18 cellular contexts compared by ENCODE assay signal in the genomic region with DNA sequence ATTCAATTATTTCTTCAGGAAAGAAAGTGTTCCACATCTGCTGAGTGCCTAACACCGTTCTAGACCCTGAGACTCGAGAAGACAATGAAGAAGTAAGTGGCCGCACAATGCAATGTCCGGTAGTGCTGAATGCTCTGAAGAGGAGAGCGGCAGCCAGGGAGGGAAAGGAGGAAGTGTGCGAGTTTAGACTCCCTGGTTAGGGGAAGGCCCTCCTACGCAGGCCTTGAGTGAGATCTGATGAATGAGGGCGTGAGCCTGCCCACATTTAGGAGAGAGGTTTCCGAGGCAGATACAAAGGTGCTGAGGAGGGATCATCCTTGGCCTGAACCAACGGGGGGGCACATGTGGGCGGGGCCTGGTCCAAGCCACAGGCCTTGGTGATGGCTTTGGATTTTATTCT.
DNase-seq lines count a peak whose midpoint lies in the region; ATAC-seq and TF ChIP-seq lines count a peak whose summit lies in the region.
"Had no signal": no experiment of that assay in that cellular context is flagged by ENCODE, and none has a peak within 500 bp of the region (broad histone marks: within the 10 kb centered on the region; RNA-seq: fewer than 3 reads in every experiment).

No MANE protein-coding gene starts in this region.

- H3F3A ChIP-seq in smooth muscle cell (ENCODE audit: low read depth), result no peaks in the 10 kb centered on the region

- peaks cover 39% of the 10 kb centered on the region for H4K20me1 ChIP-seq in smooth muscle cell (ENCODE audit: low read depth)

- in situ Hi-C loops in transverse colon (cut with MboI; ENCODE audit: low pct_ligation_motif_present in 1 of 4, low pct_unique_long_range_greater_than_20kb in 1 of 4, low sequenced_read_pairs in 3 of 4), result no loop called here

- intact Hi-C loops in transverse colon (cut with DNase I; ENCODE audit: low total_unique reads), result no loop called here

- H3K9ac ChIP-seq in smooth muscle cell (ENCODE audit: low read depth), result no peak overlapping the region

- H3K4me3 ChIP-seq in GM06990 (replicated peaks; ENCODE audit: low read depth, low read length) (no peak overlapping the region), smooth muscle cell (no peak overlapping the region), transverse colon (no peak overlapping the region)
- H3K4me3 ChIP-seq: pancreas, thyroid gland had no signal

- TF ChIP-seq POLR2A in transverse colon (IDR thresholded peaks at IDR 0.05), result no peak

- WGBS in smooth muscle cell (ENCODE audit: low lambda C conversion rate), result 88% methylated on average over 11 of the region's 11 CpGs
- WGBS in transverse colon (ENCODE audit: low coverage in 1 of 2), 2 donors, result 68 to 75% methylated on average over 11 of the region's 11 CpGs

- no peak for TF ChIP-seq EP300 in transverse colon (IDR thresholded peaks at IDR 0.05; ENCODE audit: low read depth)

- H3K79me2 ChIP-seq in smooth muscle cell (ENCODE audit: low read depth), result no peaks in the 10 kb centered on the region

- H3K27me3 ChIP-seq in GM06990 (replicated peaks; ENCODE audit: control insufficient read depth, insufficient read depth, low read length) (no peaks in the 10 kb centered on the region), smooth muscle cell (ENCODE audit: low read depth) (peaks cover 17% of the 10 kb centered on the region), transverse colon (no peaks in the 10 kb centered on the region)
- H3K27me3 ChIP-seq: pancreas, thyroid gland had no signal

- DNase-seq in GM06990 (ENCODE audit: extremely low read depth, insufficient read length) (peak; percentile 22), MV-4-11 (lab: John Stamatoyannopoulos, UW) (peak; percentile 77), left lobe of liver (ENCODE audit: low spot score) (no peak), SIG-M5 treated with dmso at 0.1 percent for 504 hours (lab: John Stamatoyannopoulos, UW; ENCODE audit: unreplicated experiment) (no peak), smooth muscle cell (lab: John Stamatoyannopoulos, UW; ENCODE audit: unreplicated experiment) (no peak), transverse colon (no peak), D341Med (ENCODE audit: low spot score) (no peak)
- DNase-seq: activated CD4-positive, alpha-beta memory T cell treated with anti-CD3 and anti-CD28 coated beads, Interleukin-2, amount 10 ng/mL, durations not matched to agents 7 days and 5 days; activated gamma-delta T cell; Calu3; NCI-H1417 treated with DMSO at 0.1 percent for 48 hours; NCI-H524 treated with DMSO at 0.1 percent for 48 hours; pancreas; RPMI8226; T-helper 17 cell; thyroid gland had no signal

- ATAC-seq in GM21717 (IDR thresholded peaks at IDR 0.05; ENCODE audit: unreplicated experiment) (peak; percentile 59), left lobe of liver (peak; percentile 46)
- ATAC-seq: HCT116, T-helper 17 cell had no signal

- H3K9me3 ChIP-seq in smooth muscle cell (replicated peaks; ENCODE audit: low read depth), result no peaks in the 10 kb centered on the region
- no peaks in the 10 kb centered on the region for H3K9me3 ChIP-seq in transverse colon
- H3K9me3 ChIP-seq: pancreas, thyroid gland had no signal

- H3K36me3 ChIP-seq in GM06990 (ENCODE audit: control insufficient read depth, insufficient read depth, low read length), result no peaks in the 10 kb centered on the region
- H3K36me3 ChIP-seq in smooth muscle cell (ENCODE audit: low read depth), result no peaks in the 10 kb centered on the region
- no peaks in the 10 kb centered on the region for H3K36me3 ChIP-seq in transverse colon
- H3K36me3 ChIP-seq: pancreas, thyroid gland had no signal

- TF ChIP-seq CTCF in GM06990 (IDR thresholded peaks at IDR 0.05; ENCODE audit: insufficient read depth, low read length, poor library complexity, severe bottlenecking) (no peak), smooth muscle cell (IDR thresholded peaks at IDR 0.05; ENCODE audit: borderline replicate concordance, insufficient read depth, poor library complexity, severe bottlenecking) (no peak), transverse colon (IDR thresholded peaks at IDR 0.05) (no peak)

- H3K4me2 ChIP-seq in smooth muscle cell, result no peak overlapping the region

- no peak overlapping the region for H3K27ac ChIP-seq in smooth muscle cell (ENCODE audit: low read depth)
- no peak overlapping the region for H3K27ac ChIP-seq in transverse colon
- H3K27ac ChIP-seq: pancreas, thyroid gland had no signal

- no peak overlapping the region for H2AFZ ChIP-seq in smooth muscle cell (ENCODE audit: low read depth)

- H3K4me1 ChIP-seq in smooth muscle cell (ENCODE audit: low read depth), result peaks cover 9% of the 10 kb centered on the region
- no peaks in the 10 kb centered on the region for H3K4me1 ChIP-seq in transverse colon
- H3K4me1 ChIP-seq: thyroid gland had no signal

Comparison
In these comparisons a context has a peak if more than half of its experiments do, and no peak if none do; other contexts are left out.
1. DNase-seq: peak in GM06990 (single experiment) and MV-4-11 (single experiment); none in left lobe of liver (single experiment), SIG-M5 treated with dmso at 0.1 percent for 504 hours (single experiment), smooth muscle cell (single experiment), transverse colon (single experiment) and D341Med (single experiment).